In the genomic region with DNA sequence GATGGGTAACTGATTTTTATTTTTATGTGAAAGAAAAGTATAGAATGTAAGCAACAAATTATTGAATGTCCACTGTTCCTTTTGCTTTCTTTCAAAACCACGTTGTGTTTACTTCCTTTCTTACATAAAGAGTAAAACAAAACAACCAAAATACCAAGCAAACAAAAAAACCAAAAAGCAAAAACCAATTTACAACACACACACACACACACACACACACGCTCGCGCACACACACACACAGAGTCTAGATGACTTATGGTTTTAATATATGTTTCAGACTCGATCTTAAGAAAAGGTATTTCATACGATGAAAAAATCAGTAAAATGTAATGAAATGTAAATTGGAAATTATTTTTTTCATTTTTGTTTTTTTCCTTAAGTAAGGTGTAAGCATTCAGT, we compare ENCODE assay signal across 1 cellular context.
TF ChIP-seq lines count a peak whose summit lies in the region.

No MANE protein-coding gene starts in this region.

TF ChIP-seq in GM23338, 12 proteins besides CTCF, POLR2A, EP300 and RAD21 (continued from another document):
- TF ChIP-seq, protein P1, sequence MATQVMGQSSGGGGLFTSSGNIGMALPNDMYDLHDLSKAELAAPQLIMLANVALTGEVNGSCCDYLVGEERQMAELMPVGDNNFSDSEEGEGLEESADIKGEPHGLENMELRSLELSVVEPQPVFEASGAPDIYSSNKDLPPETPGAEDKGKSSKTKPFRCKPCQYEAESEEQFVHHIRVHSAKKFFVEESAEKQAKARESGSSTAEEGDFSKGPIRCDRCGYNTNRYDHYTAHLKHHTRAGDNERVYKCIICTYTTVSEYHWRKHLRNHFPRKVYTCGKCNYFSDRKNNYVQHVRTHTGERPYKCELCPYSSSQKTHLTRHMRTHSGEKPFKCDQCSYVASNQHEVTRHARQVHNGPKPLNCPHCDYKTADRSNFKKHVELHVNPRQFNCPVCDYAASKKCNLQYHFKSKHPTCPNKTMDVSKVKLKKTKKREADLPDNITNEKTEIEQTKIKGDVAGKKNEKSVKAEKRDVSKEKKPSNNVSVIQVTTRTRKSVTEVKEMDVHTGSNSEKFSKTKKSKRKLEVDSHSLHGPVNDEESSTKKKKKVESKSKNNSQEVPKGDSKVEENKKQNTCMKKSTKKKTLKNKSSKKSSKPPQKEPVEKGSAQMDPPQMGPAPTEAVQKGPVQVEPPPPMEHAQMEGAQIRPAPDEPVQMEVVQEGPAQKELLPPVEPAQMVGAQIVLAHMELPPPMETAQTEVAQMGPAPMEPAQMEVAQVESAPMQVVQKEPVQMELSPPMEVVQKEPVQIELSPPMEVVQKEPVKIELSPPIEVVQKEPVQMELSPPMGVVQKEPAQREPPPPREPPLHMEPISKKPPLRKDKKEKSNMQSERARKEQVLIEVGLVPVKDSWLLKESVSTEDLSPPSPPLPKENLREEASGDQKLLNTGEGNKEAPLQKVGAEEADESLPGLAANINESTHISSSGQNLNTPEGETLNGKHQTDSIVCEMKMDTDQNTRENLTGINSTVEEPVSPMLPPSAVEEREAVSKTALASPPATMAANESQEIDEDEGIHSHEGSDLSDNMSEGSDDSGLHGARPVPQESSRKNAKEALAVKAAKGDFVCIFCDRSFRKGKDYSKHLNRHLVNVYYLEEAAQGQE (IDR thresholded peaks at IDR 0.05; ENCODE audit: unreplicated experiment) = no peak
- TF ChIP-seq, protein P2, sequence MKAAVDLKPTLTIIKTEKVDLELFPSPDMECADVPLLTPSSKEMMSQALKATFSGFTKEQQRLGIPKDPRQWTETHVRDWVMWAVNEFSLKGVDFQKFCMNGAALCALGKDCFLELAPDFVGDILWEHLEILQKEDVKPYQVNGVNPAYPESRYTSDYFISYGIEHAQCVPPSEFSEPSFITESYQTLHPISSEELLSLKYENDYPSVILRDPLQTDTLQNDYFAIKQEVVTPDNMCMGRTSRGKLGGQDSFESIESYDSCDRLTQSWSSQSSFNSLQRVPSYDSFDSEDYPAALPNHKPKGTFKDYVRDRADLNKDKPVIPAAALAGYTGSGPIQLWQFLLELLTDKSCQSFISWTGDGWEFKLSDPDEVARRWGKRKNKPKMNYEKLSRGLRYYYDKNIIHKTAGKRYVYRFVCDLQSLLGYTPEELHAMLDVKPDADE (IDR thresholded peaks at IDR 0.05) = no peak
- TF ChIP-seq STAT1 (IDR thresholded peaks at IDR 0.05; ENCODE audit: unreplicated experiment) = no peak
- no peak for TF ChIP-seq ZNF114 (CRISPR knock-in tag; IDR thresholded peaks at IDR 0.05)
- TF ChIP-seq ZNF331 (CRISPR knock-in tag; IDR thresholded peaks at IDR 0.05; ENCODE audit: low read depth) = no peak
- no peak for TF ChIP-seq CREB1 (CRISPR knock-in tag; IDR thresholded peaks at IDR 0.05; ENCODE audit: low read depth)
- no peak for TF ChIP-seq EZH2 (IDR thresholded peaks at IDR 0.05; ENCODE audit: low read depth, unreplicated experiment)
